8 cellular contexts compared by ENCODE assay signal in genomic region chr5:80238778-80239679, GRCh38. TPM values are rescaled to one million over a fixed set of nuclear protein-coding genes. Genes with fewer than 3 reads are reported as not detected.
A peak's percentile ranks its signal among the peaks of the same experiment; 100 is the strongest.
DNase-seq lines count a peak whose midpoint lies in the region; ATAC-seq and TF ChIP-seq lines count a peak whose summit lies in the region.

No MANE protein-coding gene starts in this region.

- H3K9me3 ChIP-seq in IMR-90 (ENCODE audit: control insufficient read depth, insufficient read depth, low read length) (no peaks in the 10 kb centered on the region; the same call in 1 of the 2 replicates), psoas muscle (peaks cover 4% of the 10 kb centered on the region)

- CTCF ChIA-PET in IMR-90 (lab: Yijun Ruan, JAX): interaction anchor here (0.6 kb wide), 1 partner anchor 203 kb away, joined by 4 read pairs; no protein-coding TSS in a partner anchor

- 0 out of 2 replicates have a peak overlapping the region, but pooled peaks have one; percentile 14 for H3K23ac ChIP-seq in IMR-90 (ENCODE audit: low read depth, low read length)

- dilution Hi-C loops in IMR-90 (cut with HindIII; ENCODE audit: low sequenced_read_pairs, unreplicated experiment): no loop called here

- no peak overlapping the region for H2BK5ac ChIP-seq in IMR-90 (ENCODE audit: low read depth, low read length, poor library complexity, severe bottlenecking)

- H3K4me1 ChIP-seq in IMR-90 (ENCODE audit: control insufficient read depth, insufficient read depth, low read length) (peaks cover 6% of the 10 kb centered on the region), psoas muscle (peaks cover 26% of the 10 kb centered on the region)

- WGBS in IMR-90 (ENCODE audit: extremely low coverage in 2 of 2, insufficient read length in 1 of 2), 2 experiments: no CpG with 5 or more reads among the region's 8 CpGs
- WGBS in psoas muscle, 3 donors: 10 to 16% (median 13%) methylated on average over 8 of the region's 8 CpGs

- no peak overlapping the region; the same call in 2 of the 3 replicates for H2BK15ac ChIP-seq in IMR-90 (ENCODE audit: low read depth, low read length)

- no peak overlapping the region for H3K4me2 ChIP-seq in IMR-90 (ENCODE audit: low read depth, low read length)

- no peak for TF ChIP-seq CTCF in IMR-90 (conservative IDR thresholded peaks at IDR 0.05; ENCODE audit: low read depth, low read length)
- TF ChIP-seq CTCF in fibroblast of pulmonary artery (IDR thresholded peaks at IDR 0.05; ENCODE audit: low read length, missing control alignments): no peak
- TF ChIP-seq CTCF in psoas muscle (IDR thresholded peaks at IDR 0.05): no peak

- H3K36me3 ChIP-seq in IMR-90 (ENCODE audit: control insufficient read depth, insufficient read depth, low read length) (no peaks in the 10 kb centered on the region), psoas muscle (ENCODE audit: insufficient read depth in 1 of 2, low read depth in 1 of 2) (no peaks in the 10 kb centered on the region)

- H2BK20ac ChIP-seq in IMR-90 (ENCODE audit: low read depth, low read length): no peak overlapping the region

- H2AK5ac ChIP-seq in IMR-90 (ENCODE audit: low read depth, low read length): no peak overlapping the region

- no peak overlapping the region for H2AFZ ChIP-seq in IMR-90 (replicated peaks; ENCODE audit: low read length, poor library complexity)

- in situ Hi-C loops in IMR-90 (cut with MboI; ENCODE audit: low sequenced_read_pairs): no loop called here

- H3K27me3 ChIP-seq in IMR-90 (ENCODE audit: control insufficient read depth, insufficient read depth, low read length) (no peaks in the 10 kb centered on the region), psoas muscle (ENCODE audit: insufficient read depth in 3 of 3, low read length in 2 of 3) (no peaks in the 10 kb centered on the region)

- H2AK9ac ChIP-seq in IMR-90 (replicated peaks; ENCODE audit: low read depth, low read length, poor library complexity): no peak overlapping the region

- no peak overlapping the region for H4K8ac ChIP-seq in IMR-90 (ENCODE audit: low read depth in 2 of 2, low read length in 2 of 2)

- H4K91ac ChIP-seq in IMR-90 (ENCODE audit: insufficient read depth, low read depth, low read length): no peak overlapping the region

- TF ChIP-seq RAD21 in IMR-90 (IDR thresholded peaks at IDR 0.05; ENCODE audit: low read length): no peak

- no peak for TF ChIP-seq POLR2A in IMR-90 (IDR thresholded peaks at IDR 0.05; ENCODE audit: low read depth, low read length)

- H2BK120ac ChIP-seq in IMR-90 (ENCODE audit: low read depth, low read length): no peak overlapping the region

- no peak overlapping the region for H3K4me3 ChIP-seq in IMR-90 (ENCODE audit: insufficient read depth, low read depth, low read length)
- H3K4me3 ChIP-seq in fibroblast of pulmonary artery (replicated peaks; ENCODE audit: low read depth, low read length): no peak overlapping the region
- peak overlapping the region; percentile 13 for H3K4me3 ChIP-seq in psoas muscle

- POLR2A ChIA-PET in IMR-90 (lab: Charles Lee; ENCODE audit: unreplicated experiment): no interaction called here

- ATAC-seq in IMR-90 (ENCODE audit: low read depth): peak; percentile 24
- peak; percentile 87 to 95 (median 94) for ATAC-seq in psoas muscle
- ATAC-seq in GM19455 (IDR thresholded peaks at IDR 0.05; ENCODE audit: unreplicated experiment): no peak
- no peak for ATAC-seq in GM21717 (IDR thresholded peaks at IDR 0.05; ENCODE audit: unreplicated experiment)
- ATAC-seq in GM21526 (IDR thresholded peaks at IDR 0.05; ENCODE audit: low FRiP score, unreplicated experiment): no peak

- no peak overlapping the region for H3K4ac ChIP-seq in IMR-90 (ENCODE audit: low read depth, low read length)

- no peak overlapping the region for H3K18ac ChIP-seq in IMR-90 (ENCODE audit: low read depth, low read length)

- no TSS peak for BruUV-seq in IMR-90 (replicated peaks; lab: Mats Ljungman, UMichigan)

- no peaks in the 10 kb centered on the region for H3K9me1 ChIP-seq in IMR-90 (ENCODE audit: insufficient read depth, low read length)

- H3K14ac ChIP-seq in IMR-90 (replicated peaks; ENCODE audit: low read depth, low read length): no peak overlapping the region

- no peak overlapping the region for H3K56ac ChIP-seq in IMR-90 (ENCODE audit: extremely low read depth, insufficient read depth, low read length)

- no peaks in the 10 kb centered on the region for H4K20me1 ChIP-seq in IMR-90 (ENCODE audit: insufficient read depth, low read length)

- DNase-seq in IMR-90 (peak; percentile 61), RPMI8226 (peak; percentile 73), fibroblast of pulmonary artery (ENCODE audit: low read depth) (peak; percentile 65), psoas muscle (peak; percentile 69 to 83), DMS114 treated with DMSO at 0.1 percent for 48 hours (lab: John Stamatoyannopoulos, UW; ENCODE audit: unreplicated experiment) (no peak)

- H3K27ac ChIP-seq in IMR-90 (ENCODE audit: insufficient read depth, low read length): no peak overlapping the region
- peak overlapping the region; percentile 18 for H3K27ac ChIP-seq in psoas muscle

- H3K79me1 ChIP-seq in IMR-90 (ENCODE audit: low read depth in 1 of 2, low read length in 2 of 2): peaks cover 6 to 18% of the 10 kb centered on the region in 2 experiments; a peak in 2 of 4 replicates

- no peak overlapping the region for H4K5ac ChIP-seq in IMR-90 (ENCODE audit: low read depth, low read length)

- H3K9ac ChIP-seq in IMR-90 (ENCODE audit: low read depth, low read length): no peak overlapping the region

- intact Hi-C loops in IMR-90 (cut with micrococcal nuclease) (no loop called here), psoas muscle (cut with DNase I) (no loop called here)

TF ChIP-seq in IMR-90, 13 proteins besides CTCF, POLR2A, EP300 and RAD21:
- no peak for TF ChIP-seq RFX5 (IDR thresholded peaks at IDR 0.05; ENCODE audit: low read depth, low read length)
- TF ChIP-seq CEBPB (IDR thresholded peaks at IDR 0.05; ENCODE audit: low read depth, low read length): no peak
- TF ChIP-seq SMC3 (IDR thresholded peaks at IDR 0.05; ENCODE audit: low read depth, low read length): no peak
- no peak for TF ChIP-seq RCOR1 (IDR thresholded peaks at IDR 0.05; ENCODE audit: insufficient replicate concordance, low read length)
- TF ChIP-seq BHLHE40 (IDR thresholded peaks at IDR 0.05; ENCODE audit: low read depth, low read length): no peak
- TF ChIP-seq MAZ (IDR thresholded peaks at IDR 0.05; ENCODE audit: borderline replicate concordance, low read depth, low read length): no peak
- no peak for TF ChIP-seq ELK1 (IDR thresholded peaks at IDR 0.05; ENCODE audit: borderline replicate concordance, low read depth, low read length)
- TF ChIP-seq, protein P1, sequence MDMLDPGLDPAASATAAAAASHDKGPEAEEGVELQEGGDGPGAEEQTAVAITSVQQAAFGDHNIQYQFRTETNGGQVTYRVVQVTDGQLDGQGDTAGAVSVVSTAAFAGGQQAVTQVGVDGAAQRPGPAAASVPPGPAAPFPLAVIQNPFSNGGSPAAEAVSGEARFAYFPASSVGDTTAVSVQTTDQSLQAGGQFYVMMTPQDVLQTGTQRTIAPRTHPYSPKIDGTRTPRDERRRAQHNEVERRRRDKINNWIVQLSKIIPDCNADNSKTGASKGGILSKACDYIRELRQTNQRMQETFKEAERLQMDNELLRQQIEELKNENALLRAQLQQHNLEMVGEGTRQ (IDR thresholded peaks at IDR 0.05; ENCODE audit: low read depth, low read length): no peak
- no peak for TF ChIP-seq CHD1 (IDR thresholded peaks at IDR 0.05; ENCODE audit: low read depth, low read length)
- no peak for TF ChIP-seq NFE2L2 (IDR thresholded peaks at IDR 0.05; ENCODE audit: low read depth, low read length)
- no peak for TF ChIP-seq FOS (IDR thresholded peaks at IDR 0.05; ENCODE audit: low read depth, low read length)
- TF ChIP-seq MAFK (IDR thresholded peaks at IDR 0.05; ENCODE audit: low read depth, low read length): no peak
- TF ChIP-seq MXI1 (IDR thresholded peaks at IDR 0.05; ENCODE audit: borderline replicate concordance, low read depth, low read length): no peak

RNA-seq across cellular contexts. Expression of gene SERINC5, which starts 16.8 kb away (rescaled TPM):
- total RNA-seq in IMR-90 (2012; rRNA removed) (7.2 and 8.1 TPM in 2 replicates), psoas muscle (1 to 10 TPM; 2.7 to 8.6 (median 4.3) TPM)
- polyA plus RNA-seq in IMR-90 (2012; rRNA removed) (4.6 and 5.0 TPM in 2 replicates), psoas muscle (1 to 10 TPM in 2 of 3 donors, under 1 TPM in 1; 0.70 to 1.8 (median 1.7) TPM)
- polyA plus RNA-seq in IMR-90 (2012; cell fraction: cytosol; rRNA removed): 2.0 and 2.5 TPM in 2 replicates
- 1.3 and 3.2 TPM in 2 replicates for polyA plus RNA-seq in IMR-90 (2012; cell fraction: nucleus; rRNA removed; ENCODE audit: low replicate concordance)

Comparison
In these comparisons a context has a peak if more than half of its experiments do, and no peak if none do; other contexts are left out.
1. ATAC-seq: peak in IMR-90 (single experiment) and psoas muscle (4 of 4); none in GM19455 (single experiment), GM21717 (single experiment) and GM21526 (single experiment).